30 cellular contexts compared by ENCODE assay signal in the genomic region with DNA sequence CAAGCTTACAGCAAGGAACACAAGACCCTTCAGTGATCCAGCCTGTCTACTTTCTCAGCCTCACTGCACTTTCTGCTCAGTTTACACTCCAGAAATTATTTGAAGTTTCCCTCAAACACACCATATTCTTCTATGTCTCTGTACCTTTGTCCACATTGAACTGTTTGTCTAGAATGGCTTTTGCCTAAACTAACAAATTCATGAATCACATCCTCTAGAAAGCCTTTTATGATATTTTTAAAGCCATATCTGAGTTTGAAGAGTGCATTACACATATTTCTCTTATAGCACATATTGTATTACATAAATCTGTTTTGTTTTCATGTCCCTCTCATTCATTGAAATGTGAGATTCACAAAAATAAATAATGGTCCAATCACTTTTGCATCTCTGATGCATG.
"Had no signal": no experiment of that assay in that cellular context is flagged by ENCODE, and none has a peak within 500 bp of the region (broad histone marks: within the 10 kb centered on the region; RNA-seq: fewer than 3 reads in every experiment).

No MANE protein-coding gene starts in this region.

- H3K27me3 ChIP-seq: ascending aorta, cardiac muscle cell, colonic mucosa had no signal

- H3K4me3 ChIP-seq: ascending aorta, cardiac muscle cell, colonic mucosa had no signal

- H3K9me3 ChIP-seq: ascending aorta, colonic mucosa had no signal

- H3K36me3 ChIP-seq: ascending aorta, cardiac muscle cell, colonic mucosa had no signal

- DNase-seq: activated B cell treated with CpG ODN at 0.5 μM for 24 hours; activated CD4-positive, alpha-beta memory T cell treated with anti-CD3 and anti-CD28 coated beads, Interleukin-2, amount 10 ng/mL, durations not matched to agents 7 days and 5 days; activated CD4-positive, alpha-beta T cell treated with anti-CD3 and anti-CD28 coated beads for 4 hours; activated CD4-positive, alpha-beta T cell treated with anti-CD3 and anti-CD28 coated beads, Interleukin-2, amount 10 ng/mL, durations not matched to agents 24 days and 14 days; activated CD4-positive, alpha-beta T cell treated with anti-CD3 and anti-CD28 coated beads, Interleukin-2, amount 50 U/mL, for 48 hours; activated CD4-positive, CD25-positive, alpha-beta regulatory T cell treated with anti-CD3 and anti-CD28 coated beads, Interleukin-2, amount 50 U/mL, for 72 hours; activated CD8-positive, alpha-beta memory T cell treated with anti-CD3 and anti-CD28 coated beads for 24 hours; activated CD8-positive, alpha-beta memory T cell treated with anti-CD3 and anti-CD28 coated beads, Interleukin-2, amount 10 ng/mL, durations not matched to agents 7 days and 5 days; activated CD8-positive, alpha-beta memory T cell treated with anti-CD3 and anti-CD28 coated beads, Interleukin-2, amount 50 U/mL, for 48 hours; activated CD8-positive, alpha-beta T cell treated with anti-CD3 and anti-CD28 coated beads, Interleukin-2, amount 10 ng/mL, durations not matched to agents 7 days and 5 days; activated effector memory CD4-positive, alpha-beta T cell treated with Interleukin-2 at 50 U/mL for 16 hours; activated gamma-delta T cell; activated naive CD4-positive, alpha-beta T cell treated with anti-CD3 and anti-CD28 coated beads, Interleukin-2, amount 10 ng/mL, durations not matched to agents 7 days and 5 days; activated naive CD4-positive, alpha-beta T cell treated with Interleukin-2 at 50 U/mL for 16 hours; activated naive CD8-positive, alpha-beta T cell treated with anti-CD3 and anti-CD28 coated beads, Interleukin-2, amount 10 ng/mL, durations not matched to agents 7 days and 5 days; activated naive CD8-positive, alpha-beta T cell treated with anti-CD3 and anti-CD28 coated beads, Interleukin-2, amount 50 U/mL, for 24 hours; activated T-cell treated with anti-CD3 and anti-CD28 coated beads, Interleukin-2, amount 50 U/mL, for 24 hours; activated T-cell treated with anti-CD3 and anti-CD28 coated beads, Interleukin-2, amount 50 U/mL, for 48 hours; amygdala; anterior cingulate cortex; caudate nucleus; cerebellar nuclear complex; colonic mucosa; T-helper 2 cell; T-helper 9 cell had no signal

- ATAC-seq: activated CD8-positive, alpha-beta memory T cell treated with anti-CD3 and anti-CD28 coated beads, Interleukin-2, amount 10 ng/mL, durations not matched to agents 7 days and 5 days; activated CD8-positive, alpha-beta T cell treated with anti-CD3 and anti-CD28 coated beads, Interleukin-2, amount 10 ng/mL, durations not matched to agents 7 days and 5 days; activated naive CD8-positive, alpha-beta T cell treated with anti-CD3 and anti-CD28 coated beads, Interleukin-2, amount 50 U/mL, for 24 hours had no signal

- H3K4me1 ChIP-seq: ascending aorta, colonic mucosa had no signal

- FAIRE-seq: bronchial epithelial cell, TTC549 had no signal

- H3K27ac ChIP-seq: ascending aorta, cardiac muscle cell, colonic mucosa, VCaP had no signal
